15 cellular contexts compared by ENCODE assay signal in the genomic region with DNA sequence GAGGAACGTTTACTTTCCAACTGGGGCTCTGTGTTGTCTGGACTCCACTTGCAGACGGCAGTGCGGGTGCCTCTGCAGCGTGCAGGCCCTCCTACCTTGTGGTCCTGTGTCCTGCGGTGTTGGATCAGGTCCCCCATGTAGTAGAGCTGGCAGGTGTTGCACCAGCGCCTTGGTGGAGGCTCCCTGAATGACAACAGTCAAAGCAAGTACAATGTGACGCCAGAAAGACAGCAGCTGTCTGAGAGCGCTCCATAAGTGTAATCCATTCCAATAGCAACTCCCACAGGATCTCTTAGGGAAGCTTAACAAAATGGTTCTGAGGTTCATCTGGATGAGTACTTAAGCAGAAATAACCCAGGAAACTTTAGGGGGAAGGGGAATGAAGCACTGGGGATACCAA. TPM values are rescaled to one million over a fixed set of nuclear protein-coding genes. Genes with fewer than 3 reads are reported as not detected.
"Had no signal": no experiment of that assay in that cellular context is flagged by ENCODE, and none has a peak within 500 bp of the region (broad histone marks: within the 10 kb centered on the region; RNA-seq: fewer than 3 reads in every experiment).

No MANE protein-coding gene starts in this region.

- H3K27me3 Mint-ChIP-seq: activated CD8-positive, alpha-beta memory T cell treated with anti-CD3 and anti-CD28 coated beads, Interleukin-2, amount 10 ng/mL, durations not matched to agents 7 days and 5 days; activated naive CD8-positive, alpha-beta T cell treated with anti-CD3 and anti-CD28 coated beads, Interleukin-2, amount 10 ng/mL, durations not matched to agents 7 days and 5 days; stimulated activated memory B cell treated with anti-CD40 and anti-IgM and Interleukin-4, amounts not matched to agents 10 μg/mL and 1 μg/mL and 100 μg/mL, for 72 hours had no signal

- H3K27ac Mint-ChIP-seq: activated CD8-positive, alpha-beta memory T cell treated with anti-CD3 and anti-CD28 coated beads, Interleukin-2, amount 10 ng/mL, durations not matched to agents 7 days and 5 days; neural progenitor cell; stimulated activated memory B cell treated with anti-CD40 and anti-IgM and Interleukin-4, amounts not matched to agents 10 μg/mL and 1 μg/mL and 100 μg/mL, for 72 hours had no signal

- H3K4me3 Mint-ChIP-seq: activated CD8-positive, alpha-beta memory T cell treated with anti-CD3 and anti-CD28 coated beads, Interleukin-2, amount 10 ng/mL, durations not matched to agents 7 days and 5 days; activated naive CD8-positive, alpha-beta T cell treated with anti-CD3 and anti-CD28 coated beads, Interleukin-2, amount 10 ng/mL, durations not matched to agents 7 days and 5 days; activated T-cell treated with anti-CD3 and anti-CD28 coated beads, Interleukin-2, amount 50 U/mL, for 4 hours; neural progenitor cell; stimulated activated memory B cell treated with anti-CD40 and anti-IgM and Interleukin-4, amounts not matched to agents 10 μg/mL and 1 μg/mL and 100 μg/mL, for 72 hours had no signal

- DNase-seq: activated CD4-positive, alpha-beta T cell treated with anti-CD3 and anti-CD28 coated beads, Interleukin-2, amount 50 U/mL, for 48 hours; activated CD8-positive, alpha-beta memory T cell treated with anti-CD3 and anti-CD28 coated beads, Interleukin-2, amount 10 ng/mL, durations not matched to agents 7 days and 5 days; activated naive CD8-positive, alpha-beta T cell treated with anti-CD3 and anti-CD28 coated beads, Interleukin-2, amount 10 ng/mL, durations not matched to agents 7 days and 5 days; activated T-cell treated with anti-CD3 and anti-CD28 coated beads, Interleukin-2, amount 50 U/mL, for 4 hours; aorta; left ventricle myocardium inferior; mesenchymal stem cell; retina; trophoblast cell had no signal

- H3K9me3 Mint-ChIP-seq: activated naive CD8-positive, alpha-beta T cell treated with anti-CD3 and anti-CD28 coated beads, Interleukin-2, amount 10 ng/mL, durations not matched to agents 7 days and 5 days; activated T-cell treated with anti-CD3 and anti-CD28 coated beads, Interleukin-2, amount 50 U/mL, for 4 hours; neural progenitor cell; stimulated activated memory B cell treated with anti-CD40 and anti-IgM and Interleukin-4, amounts not matched to agents 10 μg/mL and 1 μg/mL and 100 μg/mL, for 72 hours had no signal

- ATAC-seq: activated CD4-positive, CD25-positive, alpha-beta regulatory T cell treated with anti-CD3 and anti-CD28 coated beads, Interleukin-2, amount 50 U/mL, for 24 hours; activated CD8-positive, alpha-beta memory T cell treated with anti-CD3 and anti-CD28 coated beads, Interleukin-2, amount 10 ng/mL, durations not matched to agents 7 days and 5 days; activated T-cell treated with anti-CD3 and anti-CD28 coated beads, Interleukin-2, amount 50 U/mL, for 4 hours; stimulated activated memory B cell treated with anti-CD40 and anti-IgM and Interleukin-4, amounts not matched to agents 10 μg/mL and 1 μg/mL and 100 μg/mL, for 72 hours had no signal

- H3K4me1 Mint-ChIP-seq: activated CD8-positive, alpha-beta memory T cell treated with anti-CD3 and anti-CD28 coated beads, Interleukin-2, amount 10 ng/mL, durations not matched to agents 7 days and 5 days; neural progenitor cell; stimulated activated memory B cell treated with anti-CD40 and anti-IgM and Interleukin-4, amounts not matched to agents 10 μg/mL and 1 μg/mL and 100 μg/mL, for 72 hours had no signal

RNA-seq across cellular contexts. Expression of gene LCN2, which starts 20.7 kb away (rescaled TPM):
- total RNA-seq: activated CD8-positive, alpha-beta memory T cell treated with anti-CD3 and anti-CD28 coated beads, Interleukin-2, amount 10 ng/mL, durations not matched to agents 7 days and 5 days; activated naive CD8-positive, alpha-beta T cell treated with anti-CD3 and anti-CD28 coated beads, Interleukin-2, amount 10 ng/mL, durations not matched to agents 7 days and 5 days; activated T-cell treated with anti-CD3 and anti-CD28 coated beads, Interleukin-2, amount 50 U/mL, for 4 hours; fibroblast of lung; frontal cortex; left ventricle myocardium inferior; T-helper 2 cell treated with Interferon-gamma antibody and Interleukin-4, amounts not matched to agents 100 ng/mL and 5 ng/mL, for 36 hours had no signal
- polyA plus RNA-seq: fibroblast of lung had no signal
